8 cellular contexts compared by ENCODE assay signal in the genomic region with DNA sequence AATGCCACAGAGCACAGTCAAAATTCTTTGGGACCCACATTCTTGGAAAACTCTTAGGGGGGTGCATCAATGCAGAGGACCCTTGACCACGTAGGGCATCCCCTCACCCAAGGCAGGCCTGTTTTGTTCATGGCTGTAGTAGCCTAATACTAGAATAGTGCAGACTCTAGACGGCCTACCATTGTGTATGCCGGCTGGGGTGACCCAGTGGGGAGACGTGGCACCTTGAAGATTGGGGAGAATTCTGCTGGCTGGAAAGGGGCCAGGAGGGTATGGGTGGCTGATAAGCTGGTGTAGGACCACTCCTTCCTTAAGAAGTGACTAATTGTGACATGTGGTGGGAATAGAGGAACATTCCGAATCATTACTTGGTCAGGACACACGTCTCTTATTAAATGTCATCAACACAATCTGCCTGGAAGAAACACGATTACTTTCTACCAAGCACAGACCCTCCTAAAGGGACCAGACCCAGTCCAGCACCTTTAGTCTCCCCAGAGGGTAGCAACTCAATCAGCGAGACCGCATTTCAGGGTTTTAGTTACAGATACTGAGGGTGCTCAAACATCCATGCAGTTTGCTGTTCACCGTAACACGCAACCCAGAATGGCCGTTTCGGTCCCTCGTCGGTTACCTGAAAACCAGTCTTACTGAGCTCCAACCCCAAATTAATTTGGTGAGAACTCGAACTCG. TPM values are rescaled to one million over a fixed set of nuclear protein-coding genes. Genes with fewer than 3 reads are reported as not detected.
A peak's percentile ranks its signal among the peaks of the same experiment; 100 is the strongest.
DNase-seq lines count a peak whose midpoint lies in the region; ATAC-seq and TF ChIP-seq lines count a peak whose summit lies in the region.

No MANE protein-coding gene starts in this region.

- peak overlapping the region; percentile 82 to 97 (median 96) for H3K27ac Mint-ChIP-seq in naive thymus-derived CD8-positive, alpha-beta T cell

- peak overlapping the region; percentile 83 for H3K4me3 ChIP-seq in BLaER1
- H3K4me3 ChIP-seq in KMS-11 (IDR thresholded peaks at IDR 0.05; ENCODE audit: insufficient read depth, low read depth, low read length) = no peak overlapping the region

- H3K4me3 Mint-ChIP-seq in naive thymus-derived CD8-positive, alpha-beta T cell = peak overlapping the region; percentile 83 to 94 (median 88)

- no peak for TF ChIP-seq CTCF in KMS-11 (conservative IDR thresholded peaks at IDR 0.05; ENCODE audit: low read depth, low read length)

- peaks cover 42% of the 10 kb centered on the region for H3K79me2 ChIP-seq in KMS-11 (ENCODE audit: insufficient read depth, low read depth)

- H4K20me1 ChIP-seq in BLaER1 (peaks cover 20% of the 10 kb centered on the region), KMS-11 (ENCODE audit: insufficient read depth) (peaks cover 3% of the 10 kb centered on the region; the same call in 1 of the 2 replicates)

- no peak overlapping the region for H2AFZ ChIP-seq in KMS-11 (ENCODE audit: low read depth)

- peak overlapping the region; percentile 96 for H3K4me2 ChIP-seq in BLaER1
- H3K4me2 ChIP-seq in KMS-11 = peak overlapping the region; percentile 96

- peaks cover 0 to 2% (median 0%) of the 10 kb centered on the region in 9 donors for H3K9me3 Mint-ChIP-seq in naive thymus-derived CD8-positive, alpha-beta T cell

- peaks cover 0 to 7% (median 5%) of the 10 kb centered on the region in 3 donors for H3K36me3 Mint-ChIP-seq in naive thymus-derived CD8-positive, alpha-beta T cell

- POLR2A ChIA-PET in naive thymus-derived CD8-positive, alpha-beta T cell (lab: Charles Lee) = interaction anchor here (1.0 to 14.7 kb wide), 18 partner anchors 11 to 311 kb away, joined by 3 to 915 read pairs (median 18); no protein-coding TSS in a partner anchor

- H3K27me3 Mint-ChIP-seq in naive thymus-derived CD8-positive, alpha-beta T cell = no peaks in the 10 kb centered on the region

- no peak for DNase-seq in naive thymus-derived CD8-positive, alpha-beta T cell
- DNase-seq in A172 (ENCODE audit: low spot score) (no peak), midbrain (lab: John Stamatoyannopoulos, UW) (no peak)
- DNase-seq in stimulated activated naive CD4-positive, alpha-beta T cell (lab: John Stamatoyannopoulos, UW) = no peak

- H3K4me1 Mint-ChIP-seq in naive thymus-derived CD8-positive, alpha-beta T cell = peaks cover 31 to 68% (median 59%) of the 10 kb centered on the region in 4 donors

- no peak for ATAC-seq in naive thymus-derived CD8-positive, alpha-beta T cell
- no peak for ATAC-seq in HG02885 (IDR thresholded peaks at IDR 0.05; ENCODE audit: poor library complexity, unreplicated experiment)

- H3K36me3 ChIP-seq in BLaER1 (no peaks in the 10 kb centered on the region), KMS-11 (ENCODE audit: insufficient read depth) (no peaks in the 10 kb centered on the region)

- no peaks in the 10 kb centered on the region for H3K27me3 ChIP-seq in BLaER1
- no peaks in the 10 kb centered on the region for H3K27me3 ChIP-seq in KMS-11 (ENCODE audit: insufficient read depth, low read depth)

- H3K4me1 ChIP-seq in BLaER1 (peaks cover 56% of the 10 kb centered on the region), KMS-11 (ENCODE audit: low read depth, poor library complexity, severe bottlenecking) (peaks cover 49% of the 10 kb centered on the region)

- peak overlapping the region; percentile 95 for H3K9ac ChIP-seq in BLaER1
- peak overlapping the region; percentile 88 for H3K9ac ChIP-seq in KMS-11

- peaks cover 5% of the 10 kb centered on the region; the same call in 1 of the 2 replicates for H3K9me3 ChIP-seq in BLaER1

- H3K27ac ChIP-seq in BLaER1 (peak overlapping the region; percentile 99), KMS-11 (peak overlapping the region; percentile 96), cingulate gyrus (ENCODE audit: low read depth, low read length) (peak overlapping the region; percentile 98)

RNA-seq across cellular contexts. Expression of a gene that starts 1.8 kb away (rescaled TPM):
- total RNA-seq in naive thymus-derived CD8-positive, alpha-beta T cell = 100 to 1,000 TPM; 240 to 244 TPM
- polyA plus RNA-seq in naive thymus-derived CD8-positive, alpha-beta T cell = 100 to 1,000 TPM in 1 of 3 donors, 10 to 100 TPM in 2; 70.1 to 102 (median 93.7) TPM
- total RNA-seq in A172 (2014; rRNA removed; shearing (Covaris generic)) = 19.6 and 27.9 TPM in 2 replicates
